Comparison of ENCODE assay signal across 18 cellular contexts in genomic region chr22:37333724-37334460, GRCh38. TPM values are rescaled to one million over a fixed set of nuclear protein-coding genes. Genes with fewer than 3 reads are reported as not detected.
A peak's percentile ranks its signal among the peaks of the same experiment; 100 is the strongest.
DNase-seq lines count a peak whose midpoint lies in the region; ATAC-seq, FAIRE-seq and TF ChIP-seq lines count a peak whose summit lies in the region.
"Had no signal": no experiment of that assay in that cellular context is flagged by ENCODE, and none has a peak within 500 bp of the region (broad histone marks: within the 10 kb centered on the region; RNA-seq: fewer than 3 reads in every experiment).

No MANE protein-coding gene starts in this region.

- H2AFZ ChIP-seq in HCT116 (ENCODE audit: low read depth, low read length, poor library complexity, severe bottlenecking) = no peak overlapping the region
- H2AFZ ChIP-seq in mesenchymal stem cell (ENCODE audit: low read depth, low read length) = peak overlapping the region; percentile 15

- H2BK12ac ChIP-seq in mesenchymal stem cell (ENCODE audit: low read length in 2 of 2) = no peak overlapping the region

- FAIRE-seq in bronchial epithelial cell (lab: Jason Lieb, UNC) = no peak
- FAIRE-seq: colon, frontal cortex had no signal

- RAD21 ChIA-PET in HCT116 (lab: Charles Lee; ENCODE audit: low non-redundant PET in 1 of 2, low total read pairs in 2 of 2, uncharacterized antibody in 2 of 2, unreplicated experiment in 2 of 2) = interaction anchor here in 1 of 2 experiments (0.7 kb wide), 1 partner anchor 17 kb away, joined by 3 read pairs; no protein-coding TSS in a partner anchor

- H3K79me2 ChIP-seq in HCT116 (ENCODE audit: insufficient read depth, low read length) = no peaks in the 10 kb centered on the region

- TF ChIP-seq CTCF in HCT116 (IDR thresholded peaks at IDR 0.05 in 2 of 3, conservative IDR thresholded peaks at IDR 0.05 in 1 of 3; ENCODE audit: borderline replicate concordance in 1 of 3, insufficient read depth in 1 of 3, low read depth in 2 of 3, low read length in 2 of 3) = no peak
- TF ChIP-seq CTCF in bronchial epithelial cell (IDR thresholded peaks at IDR 0.05; ENCODE audit: insufficient read depth, low read length, severe bottlenecking) = no peak

- TF ChIP-seq POLR2A in HCT116 (IDR thresholded peaks at IDR 0.05; ENCODE audit: borderline replicate concordance, extremely low read depth, insufficient read depth, insufficient read length) = no peak

- no peak overlapping the region for H3K18ac ChIP-seq in mesenchymal stem cell (ENCODE audit: low read depth in 1 of 2, low read length in 2 of 2)

- H3K23ac ChIP-seq in mesenchymal stem cell (ENCODE audit: low read length in 2 of 2) = no peak overlapping the region

- no peak overlapping the region for H4K8ac ChIP-seq in mesenchymal stem cell (ENCODE audit: low read length)

- H2BK15ac ChIP-seq in mesenchymal stem cell (ENCODE audit: low read depth, poor library complexity, severe bottlenecking) = no peak overlapping the region

- no peaks in the 10 kb centered on the region for H3K79me1 ChIP-seq in mesenchymal stem cell (replicated peaks; ENCODE audit: low read length, poor library complexity, severe bottlenecking)

- no peaks in the 10 kb centered on the region for H3K9me2 ChIP-seq in HCT116 (ENCODE audit: insufficient read depth)

- H3K4ac ChIP-seq in mesenchymal stem cell (ENCODE audit: low read depth in 1 of 2, low read length in 2 of 2) = no peak overlapping the region

- H3K4me3 ChIP-seq in BLaER1 treated with 17β-estradiol and CSF1 and Interleukin-3, amounts not matched to agents 10 nM and 100 nM = no peak overlapping the region
- H3K4me3 ChIP-seq in HCT116 (replicated peaks in 1 of 2; ENCODE audit: low read depth in 1 of 2, low read length in 2 of 2) (no peak overlapping the region), bronchial epithelial cell (ENCODE audit: low read depth, low read length) (peak overlapping the region; percentile 5), mesenchymal stem cell (ENCODE audit: insufficient read depth in 1 of 2, low read depth in 1 of 2, low read length in 2 of 2) (no peak overlapping the region)
- H3K4me3 ChIP-seq: ascending aorta, thoracic aorta had no signal

- peaks cover 0 to 74% (median 4%) of the 10 kb centered on the region in 11 experiments; a peak in 8 of 22 replicates for H4K20me1 ChIP-seq in BLaER1 treated with 17β-estradiol and CSF1 and Interleukin-3, amounts not matched to agents 10 nM and 100 nM
- no peaks in the 10 kb centered on the region for H4K20me1 ChIP-seq in HCT116 (ENCODE audit: insufficient read depth)

- peak overlapping the region in 1 of 2 experiments; percentile 7 for H3K14ac ChIP-seq in mesenchymal stem cell (ENCODE audit: low read length in 2 of 2)

- peak overlapping the region in 7 of 11 experiments; percentile 23 to 66 (median 52); a peak in 5 of 22 replicates for H3K4me2 ChIP-seq in BLaER1 treated with 17β-estradiol and CSF1 and Interleukin-3, amounts not matched to agents 10 nM and 100 nM
- H3K4me2 ChIP-seq in HCT116 (ENCODE audit: low read length) (no peak overlapping the region), mesenchymal stem cell (ENCODE audit: low read length, poor library complexity, severe bottlenecking) (peak overlapping the region; percentile 59)

- 47% methylated on average over 9 of the region's 11 CpGs for WGBS in mesenchymal stem cell

- intact Hi-C loops in HCT116 (cut with micrococcal nuclease) = no loop called here

- peaks cover 34 to 66% (median 51%) of the 10 kb centered on the region in 10 experiments for H3K4me1 ChIP-seq in BLaER1 treated with 17β-estradiol and CSF1 and Interleukin-3, amounts not matched to agents 10 nM and 100 nM
- H3K4me1 ChIP-seq in HCT116 (ENCODE audit: control insufficient read depth in 1 of 2, insufficient read depth in 2 of 2, low read length in 2 of 2) (peaks cover 79 to 96% of the 10 kb centered on the region in 2 experiments), mesenchymal stem cell (ENCODE audit: control insufficient read depth, insufficient read depth, low read depth, low read length) (peaks cover 71% of the 10 kb centered on the region)
- H3K4me1 ChIP-seq: ascending aorta had no signal

- CTCF ChIA-PET in HCT116 (lab: Charles Lee) = interaction anchor here (1.0 kb wide), 1 partner anchor 108 kb away, joined by 3 read pairs; no protein-coding TSS in a partner anchor

- H3K36me3 ChIP-seq in BLaER1 treated with 17β-estradiol and CSF1 and Interleukin-3, amounts not matched to agents 10 nM and 100 nM = no peaks in the 10 kb centered on the region
- H3K36me3 ChIP-seq in HCT116 (ENCODE audit: control insufficient read depth in 1 of 2, insufficient read depth in 2 of 2, low read length in 2 of 2) = no peaks in the 10 kb centered on the region
- no peaks in the 10 kb centered on the region for H3K36me3 ChIP-seq in bronchial epithelial cell (ENCODE audit: control insufficient read depth, insufficient read depth, low read length)
- H3K36me3 ChIP-seq in mesenchymal stem cell (ENCODE audit: control insufficient read depth in 1 of 2, insufficient read depth in 2 of 2, low read depth in 1 of 2, low read length in 2 of 2) = no peaks in the 10 kb centered on the region
- H3K36me3 ChIP-seq: ascending aorta, BE2C, thoracic aorta had no signal

- H3K27me3 ChIP-seq in BLaER1 treated with 17β-estradiol and CSF1 and Interleukin-3, amounts not matched to agents 10 nM and 100 nM = peaks cover 57 to 78% (median 69%) of the 10 kb centered on the region in 11 experiments
- no peaks in the 10 kb centered on the region for H3K27me3 ChIP-seq in HCT116 (ENCODE audit: insufficient read depth, low read length)
- H3K27me3 ChIP-seq in bronchial epithelial cell (ENCODE audit: control insufficient read depth, insufficient read depth, low read length) = no peaks in the 10 kb centered on the region
- H3K27me3 ChIP-seq in mesenchymal stem cell (ENCODE audit: control insufficient read depth in 1 of 2, insufficient read depth in 1 of 2, low read length in 2 of 2) = peaks cover 0 to 52% of the 10 kb centered on the region in 2 experiments

- no peak overlapping the region for H3K27ac ChIP-seq in BLaER1 treated with 17β-estradiol and CSF1 and Interleukin-3, amounts not matched to agents 10 nM and 100 nM
- 0 out of 2 replicates have a peak overlapping the region, but pooled peaks have one; percentile 100 for H3K27ac ChIP-seq in HCT116 (ENCODE audit: low read depth, low read length)
- H3K27ac ChIP-seq in mesenchymal stem cell (ENCODE audit: low read length, poor library complexity, severe bottlenecking) = no peak overlapping the region
- H3K27ac ChIP-seq: ascending aorta, thoracic aorta had no signal

- no peak for ATAC-seq in HCT116
- no peak for ATAC-seq in HG03097 (IDR thresholded peaks at IDR 0.05; ENCODE audit: low FRiP score, unreplicated experiment)
- ATAC-seq: natural killer cell treated with Interleukin-12 subunit alpha and Interleukin-12 subunit beta and Interleukin-15 and Interleukin-18, amount 100 ng/mL, for 72 hours had no signal

- peak overlapping the region; percentile 33 for H2AK5ac ChIP-seq in mesenchymal stem cell (ENCODE audit: low read length, severe bottlenecking)

- no peak overlapping the region for H4K91ac ChIP-seq in mesenchymal stem cell (ENCODE audit: low read length)

- H2BK5ac ChIP-seq in mesenchymal stem cell (ENCODE audit: low read depth, low read length, poor library complexity, severe bottlenecking) = no peak overlapping the region

- TF ChIP-seq RAD21 in HCT116 (IDR thresholded peaks at IDR 0.05; ENCODE audit: low read depth) = no peak

- no peak overlapping the region for H3K9ac ChIP-seq in BLaER1 treated with 17β-estradiol and CSF1 and Interleukin-3, amounts not matched to agents 10 nM and 100 nM
- no peak overlapping the region for H3K9ac ChIP-seq in HCT116 (ENCODE audit: low read length)
- no peak overlapping the region for H3K9ac ChIP-seq in mesenchymal stem cell (ENCODE audit: low read length)

- BruUV-seq in HCT116 (replicated peaks; lab: Mats Ljungman, UMichigan) = no TSS peak

- no peak overlapping the region for H2BK120ac ChIP-seq in mesenchymal stem cell (ENCODE audit: low read depth, low read length)

- POLR2A ChIA-PET in HCT116 (lab: Charles Lee) = no interaction called here

- DNase-seq in HCT116 (ENCODE audit: low read depth, low spot score) = no peak
- DNase-seq in bronchial epithelial cell (ENCODE audit: low read depth) = no peak
- DNase-seq in mesenchymal stem cell = no peak
- DNase-seq in SW480 (ENCODE audit: low spot score) = no peak
- DNase-seq in NCI-H526 treated with DMSO at 0.1 percent for 48 hours (lab: John Stamatoyannopoulos, UW) = no peak
- DNase-seq: activated gamma-delta T cell treated with Interleukin-2 at 50 U/mL for 16 hours, BE2C, NCI-H1930, NCI-H524 treated with DMSO at 0.1 percent for 48 hours, SIG-M5 had no signal

- H3K9me3 ChIP-seq in BLaER1 treated with 17β-estradiol and CSF1 and Interleukin-3, amounts not matched to agents 10 nM and 100 nM (replicated peaks in 1 of 11) = no peaks in the 10 kb centered on the region
- H3K9me3 ChIP-seq in HCT116 (ENCODE audit: control insufficient read depth in 1 of 2, insufficient read depth in 1 of 2, low read depth in 1 of 2, low read length in 2 of 2) (no peaks in the 10 kb centered on the region), mesenchymal stem cell (ENCODE audit: control insufficient read depth, low read length) (no peaks in the 10 kb centered on the region)
- H3K9me3 ChIP-seq: ascending aorta, BE2C, thoracic aorta had no signal

RNA-seq across cellular contexts. Expression of gene CYTH4, which starts 51.6 kb away (rescaled TPM):
- total RNA-seq in HCT116 (2021; ENCODE audit: unreplicated experiment) (3.8 TPM), bronchial epithelial cell (not detected in 2 replicates)
- polyA plus RNA-seq in HCT116 (2012) = 4.9 and 6.4 TPM in 2 replicates
- 0.65 TPM for polyA plus RNA-seq in mesenchymal stem cell (2013, experiment 1 of 2)
- polyA plus RNA-seq in mesenchymal stem cell (2013, experiment 2 of 2) = 0.41 TPM
- total RNA-seq: lung microvascular endothelial cell had no signal
